ENCODE assay signal across 10 cellular contexts in genomic region chr17:39210093-39210434, GRCh38. TPM values are rescaled to one million over a fixed set of nuclear protein-coding genes. Genes with fewer than 3 reads are reported as not detected.
A peak's percentile ranks its signal among the peaks of the same experiment; 100 is the strongest.
DNase-seq lines count a peak whose midpoint lies in the region; ATAC-seq, FAIRE-seq and TF ChIP-seq lines count a peak whose summit lies in the region.
"Had no signal": no experiment of that assay in that cellular context is flagged by ENCODE, and none has a peak within 500 bp of the region (broad histone marks: within the 10 kb centered on the region; RNA-seq: fewer than 3 reads in every experiment).

No MANE protein-coding gene starts in this region.

- TF ChIP-seq CTCF in bronchial epithelial cell (IDR thresholded peaks at IDR 0.05; ENCODE audit: insufficient read depth, low read length, severe bottlenecking), result no peak
- TF ChIP-seq CTCF in upper lobe of right lung (IDR thresholded peaks at IDR 0.05), result no peak

- H3K4me1 Mint-ChIP-seq in activated naive CD8-positive, alpha-beta T cell (ENCODE audit: low read depth), result peaks cover 33% of the 10 kb centered on the region
- peaks cover 41% of the 10 kb centered on the region for H3K4me1 Mint-ChIP-seq in activated naive CD8-positive, alpha-beta T cell treated with anti-CD3 and anti-CD28 coated beads, Interleukin-2, amount 50 U/mL, for 24 hours

- peak overlapping the region; percentile 67 for H3K9ac ChIP-seq in mesendoderm (ENCODE audit: low read length)

- H3K27me3 ChIP-seq in bronchial epithelial cell (ENCODE audit: control insufficient read depth, insufficient read depth, low read length) (no peaks in the 10 kb centered on the region), mesendoderm (ENCODE audit: insufficient read depth, low read length, poor library complexity) (no peaks in the 10 kb centered on the region), upper lobe of right lung (peaks cover 9% of the 10 kb centered on the region)

- H3K27ac ChIP-seq in mesendoderm (ENCODE audit: low read depth, low read length), result no peak overlapping the region
- H3K27ac ChIP-seq in upper lobe of right lung, result peak overlapping the region; percentile 80

- no peaks in the 10 kb centered on the region for H3K36me3 ChIP-seq in bronchial epithelial cell (ENCODE audit: control insufficient read depth, insufficient read depth, low read length)
- no peaks in the 10 kb centered on the region for H3K36me3 ChIP-seq in mesendoderm (ENCODE audit: control insufficient read depth, insufficient read depth, low read length)
- H3K36me3 ChIP-seq in upper lobe of right lung, result peaks cover 2% of the 10 kb centered on the region

- no peak overlapping the region for H2BK15ac ChIP-seq in mesendoderm (replicated peaks; ENCODE audit: low read depth)

- H3K9me3 Mint-ChIP-seq in activated naive CD8-positive, alpha-beta T cell (ENCODE audit: low read depth), result no peaks in the 10 kb centered on the region
- H3K9me3 Mint-ChIP-seq in activated naive CD8-positive, alpha-beta T cell treated with anti-CD3 and anti-CD28 coated beads, Interleukin-2, amount 50 U/mL, for 24 hours, result no peaks in the 10 kb centered on the region
- H3K9me3 Mint-ChIP-seq: T-helper 1 cell treated with Interleukin-12 subunit alpha and Interleukin-12 subunit beta and Interleukin-4 antibody, amounts not matched to agents 30 μg/mL and 1 μg/mL, for 36 hours had no signal

- H2AK5ac ChIP-seq in mesendoderm (ENCODE audit: low read length), result no peak overlapping the region

- peak overlapping the region; percentile 77 for H3K4me2 ChIP-seq in mesendoderm (ENCODE audit: low read length)

- H3K4me3 ChIP-seq in bronchial epithelial cell (ENCODE audit: low read depth, low read length) (peak overlapping the region; percentile 23), mesendoderm (ENCODE audit: low read length) (peak overlapping the region; percentile 17), upper lobe of right lung (peak overlapping the region; percentile 44)

- no peak overlapping the region for H4K5ac ChIP-seq in mesendoderm (ENCODE audit: low read length)

- H3K27me3 Mint-ChIP-seq in activated naive CD8-positive, alpha-beta T cell, result no peaks in the 10 kb centered on the region
- peaks cover 4% of the 10 kb centered on the region for H3K27me3 Mint-ChIP-seq in activated naive CD8-positive, alpha-beta T cell treated with anti-CD3 and anti-CD28 coated beads, Interleukin-2, amount 50 U/mL, for 24 hours

- H3K56ac ChIP-seq in mesendoderm (ENCODE audit: low read length), result peak overlapping the region; percentile 90

- no peak overlapping the region for H4K8ac ChIP-seq in mesendoderm (ENCODE audit: low read depth, low read length)

- WGBS in mesendoderm (ENCODE audit: extremely low coverage, insufficient coverage, low lambda C conversion rate), result no CpG with 5 or more reads among the region's 22 CpGs

- intact Hi-C loops in upper lobe of right lung (cut with DNase I), result no loop called here

- no peaks in the 10 kb centered on the region for H3K9me3 ChIP-seq in upper lobe of right lung

- H3K27ac Mint-ChIP-seq in activated naive CD8-positive, alpha-beta T cell, result peak overlapping the region; percentile 50
- H3K27ac Mint-ChIP-seq in activated naive CD8-positive, alpha-beta T cell treated with anti-CD3 and anti-CD28 coated beads, Interleukin-2, amount 50 U/mL, for 24 hours, result no peak overlapping the region

- H2BK5ac ChIP-seq in mesendoderm (ENCODE audit: low read length), result no peak overlapping the region

- FAIRE-seq in bronchial epithelial cell (lab: Jason Lieb, UNC), result no peak

- H3K79me2 ChIP-seq in mesendoderm (ENCODE audit: control insufficient read depth, insufficient read depth, low read length), result no peaks in the 10 kb centered on the region

- H3K4me1 ChIP-seq in mesendoderm (ENCODE audit: control insufficient read depth, low read depth, low read length) (peaks cover 2% of the 10 kb centered on the region), upper lobe of right lung (peaks cover 29% of the 10 kb centered on the region)

- no peak overlapping the region for H2BK120ac ChIP-seq in mesendoderm (ENCODE audit: low read depth, low read length)

- peak overlapping the region; percentile 51 for H3K4me3 Mint-ChIP-seq in activated naive CD8-positive, alpha-beta T cell
- H3K4me3 Mint-ChIP-seq in activated naive CD8-positive, alpha-beta T cell treated with anti-CD3 and anti-CD28 coated beads, Interleukin-2, amount 50 U/mL, for 24 hours, result no peak overlapping the region
- H3K4me3 Mint-ChIP-seq: T-helper 1 cell treated with Interleukin-12 subunit alpha and Interleukin-12 subunit beta and Interleukin-4 antibody, amounts not matched to agents 30 μg/mL and 1 μg/mL, for 36 hours had no signal

- no peak overlapping the region for H3K4ac ChIP-seq in mesendoderm (ENCODE audit: low read depth, low read length)

- DNase-seq in activated naive CD8-positive, alpha-beta T cell treated with anti-CD3 and anti-CD28 coated beads, Interleukin-2, amount 50 U/mL, for 24 hours, result no peak
- DNase-seq in bronchial epithelial cell (ENCODE audit: low read depth) (no peak), mesendoderm (no peak), upper lobe of right lung (no peak), SKM-1 (lab: John Stamatoyannopoulos, UW; ENCODE audit: unreplicated experiment) (no peak), HCEC 1CT (no peak)
- DNase-seq in activated effector memory CD4-positive, alpha-beta T cell treated with Interleukin-2 at 50 U/mL for 16 hours, result no peak
- DNase-seq: DMS 273 treated with DMSO at 0.1 percent for 48 hours had no signal

- peak overlapping the region; percentile 80 for H3K23ac ChIP-seq in mesendoderm (ENCODE audit: low read length)

- ATAC-seq in activated naive CD8-positive, alpha-beta T cell treated with anti-CD3 and anti-CD28 coated beads, Interleukin-2, amount 50 U/mL, for 24 hours, result no peak
- no peak for ATAC-seq in upper lobe of right lung

- H3K79me1 ChIP-seq in mesendoderm (ENCODE audit: low read length), result no peaks in the 10 kb centered on the region

- peak overlapping the region; percentile 5 for H3K18ac ChIP-seq in mesendoderm (ENCODE audit: low read length)

- no peaks in the 10 kb centered on the region for H3K36me3 Mint-ChIP-seq in activated naive CD8-positive, alpha-beta T cell
- peaks cover 2% of the 10 kb centered on the region for H3K36me3 Mint-ChIP-seq in activated naive CD8-positive, alpha-beta T cell treated with anti-CD3 and anti-CD28 coated beads, Interleukin-2, amount 50 U/mL, for 24 hours (ENCODE audit: low read depth)

RNA-seq across cellular contexts. Expression of gene RPL19, which starts 10.0 kb away (rescaled TPM):
- total RNA-seq in bronchial epithelial cell (2,288 and 3,067 TPM in 2 replicates), upper lobe of right lung (1,449 TPM)
- polyA plus RNA-seq in mesendoderm (2013, experiment 1 of 2), result 2,776 TPM
- 2,856 TPM for polyA plus RNA-seq in mesendoderm (2013, experiment 2 of 2)

RNA-seq across cellular contexts. Expression of gene CACNB1, which starts 12.6 kb away (rescaled TPM):
- total RNA-seq in bronchial epithelial cell (4.7 and 4.9 TPM in 2 replicates), upper lobe of right lung (27.5 TPM)
- 4.3 TPM for polyA plus RNA-seq in mesendoderm (2013, experiment 1 of 2)
- polyA plus RNA-seq in mesendoderm (2013, experiment 2 of 2), result 4.5 TPM

RNA-seq across cellular contexts. Expression of gene STAC2, which starts 15.7 kb away (rescaled TPM):
- total RNA-seq in bronchial epithelial cell, result not detected in 2 replicates
- polyA plus RNA-seq in mesendoderm (2013, experiment 1 of 2), result 0.70 TPM
- 0.70 TPM for polyA plus RNA-seq in mesendoderm (2013, experiment 2 of 2)
- 0.46 TPM for total RNA-seq in upper lobe of right lung

RNA-seq across cellular contexts. Expression of gene ARL5C, which starts 44.1 kb away (rescaled TPM):
- total RNA-seq in bronchial epithelial cell (not detected in 2 replicates), upper lobe of right lung (not detected)
- polyA plus RNA-seq in mesendoderm (2013, experiment 1 of 2), result not detected
- polyA plus RNA-seq in mesendoderm (2013, experiment 2 of 2), result not detected

RNA-seq across cellular contexts. Expression of gene PLXDC1, which starts 58.6 kb away (rescaled TPM):
- total RNA-seq in bronchial epithelial cell, result under 0.01 TPM in 2 replicates
- polyA plus RNA-seq in mesendoderm (2013, experiment 1 of 2), result 0.44 TPM
- polyA plus RNA-seq in mesendoderm (2013, experiment 2 of 2), result 0.24 TPM
- total RNA-seq in upper lobe of right lung, result 14.4 TPM
